In genomic region chr20:13400453-13400852, GRCh38 we compare ENCODE assay signal across 27 cellular contexts.
"Had no signal": no experiment of that assay in that cellular context is flagged by ENCODE, and none has a peak within 500 bp of the region (broad histone marks: within the 10 kb centered on the region; RNA-seq: fewer than 3 reads in every experiment).

No MANE protein-coding gene starts in this region.

- DNase-seq: colonic mucosa; cortex of kidney; effector CD8-positive, alpha-beta T cell; effector memory CD8-positive, alpha-beta T cell; endodermal cell; erythroblast; esophagus squamous epithelium; foreskin fibroblast; foreskin melanocyte; gastrocnemius medialis; glutamatergic neuron; head of caudate nucleus; heart right ventricle; hippocampal formation; left colon; left ventricle myocardium inferior; lower lobe of right lung; mesenchymal stem cell; mucosa of descending colon had no signal

- H3K4me3 ChIP-seq: colonic mucosa, esophagus squamous epithelium, gastrocnemius medialis, heart right ventricle, left ventricle myocardium inferior, lower lobe of right lung, mucosa of descending colon had no signal

- ATAC-seq: effector memory CD8-positive, alpha-beta T cell; esophagus mucosa; gastrocnemius medialis; left colon; left lobe of liver; lower lobe of right lung; mucosa of descending colon had no signal

- H3K27ac Mint-ChIP-seq: dendritic cell treated with granulocyte-macrophage colony-stimulating factor and Interleukin-4, amounts not matched to agents 40 ng/mL and 50 ng/mL, for 4 days; effector memory CD8-positive, alpha-beta T cell; endodermal cell; mesothelial cell of epicardium had no signal

- H3K27ac ChIP-seq: colonic mucosa, epithelial cell of prostate, esophagus squamous epithelium, gastrocnemius medialis, heart right ventricle, left ventricle myocardium inferior, lower lobe of right lung had no signal

- H3K36me3 Mint-ChIP-seq: mesothelial cell of epicardium had no signal

- H3K4me1 ChIP-seq: colonic mucosa, esophagus squamous epithelium, gastrocnemius medialis, left ventricle myocardium inferior, lower lobe of right lung had no signal

- H3K9me3 Mint-ChIP-seq: dendritic cell treated with granulocyte-macrophage colony-stimulating factor and Interleukin-4, amounts not matched to agents 40 ng/mL and 50 ng/mL, for 4 days; effector memory CD8-positive, alpha-beta T cell; endodermal cell; mesothelial cell of epicardium had no signal

- H3K36me3 ChIP-seq: colonic mucosa, esophagus squamous epithelium, gastrocnemius medialis, heart right ventricle, left ventricle myocardium inferior, lower lobe of right lung had no signal

- H3K27me3 Mint-ChIP-seq: dendritic cell treated with granulocyte-macrophage colony-stimulating factor and Interleukin-4, amounts not matched to agents 40 ng/mL and 50 ng/mL, for 4 days; effector memory CD8-positive, alpha-beta T cell had no signal

- FAIRE-seq: endometrium, islet of Langerhans, keratinocyte had no signal

- H3K27me3 ChIP-seq: colonic mucosa, esophagus squamous epithelium, gastrocnemius medialis, heart right ventricle had no signal

- H3K4me3 Mint-ChIP-seq: dendritic cell treated with granulocyte-macrophage colony-stimulating factor and Interleukin-4, amounts not matched to agents 40 ng/mL and 50 ng/mL, for 4 days; effector memory CD8-positive, alpha-beta T cell; endodermal cell; mesothelial cell of epicardium had no signal

- H3K9me3 ChIP-seq: colonic mucosa, esophagus squamous epithelium, gastrocnemius medialis, heart right ventricle, left ventricle myocardium inferior, lower lobe of right lung, mucosa of descending colon had no signal
